Comparison of ENCODE assay signal across 12 cellular contexts in genomic region chr5:172861461-172861860, GRCh38. TPM values are rescaled to one million over a fixed set of nuclear protein-coding genes. Genes with fewer than 3 reads are reported as not detected.
DNase-seq lines count a peak whose midpoint lies in the region; ATAC-seq and TF ChIP-seq lines count a peak whose summit lies in the region.
"Had no signal": no experiment of that assay in that cellular context is flagged by ENCODE, and none has a peak within 500 bp of the region (broad histone marks: within the 10 kb centered on the region; RNA-seq: fewer than 3 reads in every experiment).

No MANE protein-coding gene starts in this region.

- TF ChIP-seq CTCF in Panc1 (IDR thresholded peaks at IDR 0.05): no peak
- no peak for TF ChIP-seq CTCF in mammary epithelial cell (conservative IDR thresholded peaks at IDR 0.05 in 1 of 2, IDR thresholded peaks at IDR 0.05 in 1 of 2; ENCODE audit: extremely low read depth in 1 of 2, insufficient read depth in 1 of 2, low read depth in 1 of 2, low read length in 2 of 2)
- no peak for TF ChIP-seq CTCF in testis (IDR thresholded peaks at IDR 0.05)
- no peak for TF ChIP-seq CTCF in foreskin fibroblast (IDR thresholded peaks at IDR 0.05; ENCODE audit: low read depth, low read length)

- ATAC-seq in Panc1: no peak
- ATAC-seq in GM18873 (IDR thresholded peaks at IDR 0.05; ENCODE audit: low FRiP score, unreplicated experiment): no peak
- ATAC-seq: GM12878 had no signal

- H3K79me2 ChIP-seq in mammary epithelial cell (ENCODE audit: insufficient read depth, low read length): peaks cover 24% of the 10 kb centered on the region

- CTCF ChIA-PET in Panc1 (lab: Charles Lee) (no interaction called here), mammary epithelial cell (lab: Charles Lee; ENCODE audit: low non-redundant PET) (no interaction called here)

- peak overlapping the region; percentile 98 for H3K27ac ChIP-seq in Panc1 (ENCODE audit: low read length)
- peak overlapping the region; percentile 41 for H3K27ac ChIP-seq in mammary epithelial cell (ENCODE audit: insufficient read depth, low read depth, low read length)
- peak overlapping the region; percentile 83 to 86 for H3K27ac ChIP-seq in mucosa of rectum (ENCODE audit: low read depth in 2 of 2, low read length in 2 of 2)
- H3K27ac ChIP-seq in testis: peak overlapping the region; percentile 35 to 85
- H3K27ac ChIP-seq: SJCRH30 had no signal

- DNase-seq in Panc1 (ENCODE audit: low read depth, low spot score) (no peak), mammary epithelial cell (no peak), testis (no peak), foreskin fibroblast (no peak), DMS 273 treated with DMSO at 0.1 percent for 48 hours (lab: John Stamatoyannopoulos, UW) (no peak)
- DNase-seq: activated CD4-positive, CD25-positive, alpha-beta regulatory T cell treated with anti-CD3 and anti-CD28 coated beads, Interleukin-2, amount 50 U/mL, for 72 hours; DMS153; KBM-7; SJCRH30 had no signal

- no TSS peak for BruUV-seq in Panc1 (replicated peaks; lab: Mats Ljungman, UMichigan)
- no TSS peak for BruUV-seq in mammary epithelial cell (replicated peaks; lab: Mats Ljungman, UMichigan)

- WGBS in mammary epithelial cell (ENCODE audit: low coverage, missing lambda C conversion rate): 74% methylated on average over 5 of the region's 5 CpGs
- 66 to 69% methylated on average over 5 of the region's 5 CpGs for WGBS in testis, 2 donors

- POLR2A ChIA-PET in Panc1 (lab: Charles Lee): interaction anchor here (1.1 kb wide), 1 partner anchor 90 kb away, joined by 4 read pairs; the partner anchor contains the start of gene DUSP1

- H3K9me3 ChIP-seq in Panc1 (ENCODE audit: control insufficient read depth, insufficient read depth, low read depth, low read length) (no peaks in the 10 kb centered on the region), mammary epithelial cell (replicated peaks; ENCODE audit: insufficient read depth, low read length) (no peaks in the 10 kb centered on the region), mucosa of rectum (ENCODE audit: control insufficient read depth in 2 of 2, low read length in 2 of 2) (no peaks in the 10 kb centered on the region), testis (no peaks in the 10 kb centered on the region)
- H3K9me3 ChIP-seq: SJCRH30 had no signal

- TF ChIP-seq POLR2A in testis (IDR thresholded peaks at IDR 0.05): no peak

- no peaks in the 10 kb centered on the region for H4K20me1 ChIP-seq in mammary epithelial cell (ENCODE audit: insufficient read depth, low read length)

- no peak overlapping the region for H2AFZ ChIP-seq in mammary epithelial cell (ENCODE audit: low read depth, low read length)

- in situ Hi-C loops in Panc1 (cut with HindIII; ENCODE audit: low pct_unique_long_range_greater_than_20kb, low sequenced_read_pairs) (no loop called here), mammary epithelial cell (cut with MboI; ENCODE audit: low sequenced_read_pairs in 2 of 2) (loop anchor here in 1 of 2 donors (10.0 kb wide), 1 partner anchor 87 kb away; the partner anchor contains the start of gene DUSP1)

- H3K9ac ChIP-seq in mammary epithelial cell (ENCODE audit: insufficient read depth, low read length) (no peak overlapping the region), mucosa of rectum (ENCODE audit: low read depth in 1 of 2, low read length in 2 of 2) (no peak overlapping the region)

- H3K4me2 ChIP-seq in mammary epithelial cell (ENCODE audit: insufficient read depth, low read depth, low read length): no peak overlapping the region

- 0 out of 4 replicates have a peak overlapping the region, but pooled peaks of 1 of the 2 experiments have one; percentile 19 for H3K4me3 ChIP-seq in Panc1 (ENCODE audit: low read depth in 2 of 2, low read length in 2 of 2)
- no peak overlapping the region for H3K4me3 ChIP-seq in mammary epithelial cell (replicated peaks in 1 of 3; ENCODE audit: insufficient read depth in 1 of 3, low read depth in 2 of 3, low read length in 3 of 3)
- H3K4me3 ChIP-seq in mucosa of rectum (ENCODE audit: low read length in 2 of 2): no peak overlapping the region
- H3K4me3 ChIP-seq in testis: no peak overlapping the region
- H3K4me3 ChIP-seq in foreskin fibroblast (ENCODE audit: low read depth in 1 of 2, low read length in 2 of 2): no peak overlapping the region
- H3K4me3 ChIP-seq: GM12878, SJCRH30 had no signal

- intact Hi-C loops in Panc1 (cut with micrococcal nuclease; ENCODE audit: unreplicated experiment) (loop anchor here (10.0 kb wide), 1 partner anchor 147 kb away; no protein-coding TSS in a partner anchor), mammary epithelial cell (cut with micrococcal nuclease) (no loop called here), testis (cut with DNase I; ENCODE audit: low total_unique reads) (loop anchor here (10.0 kb wide), 1 partner anchor 87 kb away; the partner anchor contains the start of gene DUSP1)

- H3K4me1 ChIP-seq in Panc1 (ENCODE audit: control insufficient read depth, insufficient read depth, low read length) (peaks cover 99% of the 10 kb centered on the region), mammary epithelial cell (ENCODE audit: insufficient read depth, low read length) (peaks cover 33% of the 10 kb centered on the region), mucosa of rectum (ENCODE audit: control insufficient read depth in 2 of 2, insufficient read depth in 2 of 2, low read length in 2 of 2) (peaks cover 37 to 38% of the 10 kb centered on the region in 2 donors), testis (peaks cover 56% of the 10 kb centered on the region)
- H3K4me1 ChIP-seq: SJCRH30 had no signal

- no peaks in the 10 kb centered on the region for H3K36me3 ChIP-seq in Panc1 (ENCODE audit: control insufficient read depth, insufficient read depth, low read length)
- no peaks in the 10 kb centered on the region for H3K36me3 ChIP-seq in mammary epithelial cell (ENCODE audit: insufficient read depth, low read length)
- H3K36me3 ChIP-seq in mucosa of rectum (ENCODE audit: control insufficient read depth in 2 of 2, insufficient read depth in 2 of 2, low read length in 2 of 2): peaks cover 2% of the 10 kb centered on the region in 2 donors
- H3K36me3 ChIP-seq in testis (ENCODE audit: low read depth, missing control alignments): no peaks in the 10 kb centered on the region

- dilution Hi-C loops in mammary epithelial cell (cut with HindIII; ENCODE audit: low sequenced_read_pairs): loop anchor here (5.0 kb wide), 1 partner anchor 54 kb away; no protein-coding TSS in a partner anchor

- no peaks in the 10 kb centered on the region for H3K27me3 ChIP-seq in Panc1 (ENCODE audit: control insufficient read depth, insufficient read depth, low read length)
- H3K27me3 ChIP-seq in mammary epithelial cell (ENCODE audit: insufficient read depth, low read length): no peaks in the 10 kb centered on the region
- no peaks in the 10 kb centered on the region for H3K27me3 ChIP-seq in mucosa of rectum (ENCODE audit: control insufficient read depth in 2 of 2, insufficient read depth in 2 of 2, low read length in 2 of 2)
- H3K27me3 ChIP-seq in testis: no peaks in the 10 kb centered on the region
- H3K27me3 ChIP-seq: SJCRH30 had no signal

RNA-seq across cellular contexts. Expression of gene ERGIC1, which starts 27.4 kb away (rescaled TPM):
- 206 TPM for total RNA-seq in Panc1 (2021; ENCODE audit: unreplicated experiment)
- polyA plus RNA-seq in Panc1 (2012; ENCODE audit: insufficient read length): 419 TPM
- 10 to 100 TPM; 58.8 to 98.6 TPM for total RNA-seq in mammary epithelial cell
- polyA plus RNA-seq in mammary epithelial cell: 111 TPM
- 158 TPM for polyA minus RNA-seq in mammary epithelial cell
- 10 to 100 TPM; 89.8 to 100.0 TPM for total RNA-seq in testis
- 94.1 TPM for polyA plus RNA-seq in testis (ENCODE audit: insufficient read depth, low read depth, low replicate concordance)

Comparison
In these comparisons a context has a peak if more than half of its experiments do, and no peak if none do; other contexts are left out.
1. H3K27ac ChIP-seq: peak in every context shown above with its lines; median percentile 98 in Panc1; 84 in mucosa of rectum; 60 in testis; 41 in mammary epithelial cell.